Comparison of ENCODE assay signal across 11 cellular contexts in the genomic region with DNA sequence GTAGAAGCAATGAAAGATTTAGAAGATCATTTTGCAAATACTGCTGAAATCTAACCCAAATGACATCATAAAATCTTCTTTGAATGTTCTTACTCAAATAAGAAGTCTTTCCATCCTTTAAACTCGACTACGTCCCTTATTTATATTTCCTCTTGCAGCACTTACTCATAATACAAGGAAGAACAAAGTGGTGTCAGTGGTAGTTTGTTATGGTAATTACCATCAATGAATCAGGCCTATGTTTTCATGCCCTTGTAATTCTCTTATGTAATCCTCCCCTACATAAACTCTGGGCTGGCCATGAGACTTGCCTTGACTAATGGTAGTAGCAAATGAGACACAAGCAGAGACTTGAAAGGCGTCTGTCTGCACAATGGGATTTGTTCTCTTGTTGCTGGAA. TPM values are rescaled to one million over a fixed set of nuclear protein-coding genes. Genes with fewer than 3 reads are reported as not detected.
A peak's percentile ranks its signal among the peaks of the same experiment; 100 is the strongest.
DNase-seq lines count a peak whose midpoint lies in the region; ATAC-seq and TF ChIP-seq lines count a peak whose summit lies in the region.
"Had no signal": no experiment of that assay in that cellular context is flagged by ENCODE, and none has a peak within 500 bp of the region (broad histone marks: within the 10 kb centered on the region; RNA-seq: fewer than 3 reads in every experiment).

No MANE protein-coding gene starts in this region.

- H3K4ac ChIP-seq in trophoblast cell (ENCODE audit: low read depth, low read length), result no peak overlapping the region

- H3K23ac ChIP-seq in trophoblast cell (ENCODE audit: low read length), result no peak overlapping the region

- H2AK5ac ChIP-seq in trophoblast cell (ENCODE audit: low read length), result no peak overlapping the region

- TF ChIP-seq CTCF in astrocyte of the cerebellum (IDR thresholded peaks at IDR 0.05; ENCODE audit: low read depth, low read length, missing control alignments), result no peak

- H2BK120ac ChIP-seq in trophoblast cell (ENCODE audit: insufficient read depth, low read length, poor library complexity), result no peak overlapping the region

- peaks cover 0 to 6% of the 10 kb centered on the region in 2 experiments for H3K36me3 ChIP-seq in trophoblast cell (ENCODE audit: control insufficient read depth in 1 of 2, insufficient read depth in 2 of 2, low read length in 2 of 2)

- H4K91ac ChIP-seq in trophoblast cell (ENCODE audit: low read depth, low read length), result no peak overlapping the region

- in situ Hi-C loops in astrocyte of the cerebellum (cut with HindIII; ENCODE audit: low sequenced_read_pairs), result no loop called here

- no peak overlapping the region for H2BK12ac ChIP-seq in trophoblast cell (ENCODE audit: low read length)

- H3K4me1 ChIP-seq in trophoblast cell (ENCODE audit: control insufficient read depth in 1 of 2, insufficient read depth in 2 of 2, low read length in 2 of 2), result no peaks in the 10 kb centered on the region

- H3K27ac ChIP-seq in trophoblast cell (ENCODE audit: low read depth, low read length), result no peak overlapping the region
- H3K27ac ChIP-seq: 22Rv1 had no signal

- no peak overlapping the region for H3K4me3 ChIP-seq in astrocyte of the cerebellum (ENCODE audit: low read depth, low read length)
- no peak overlapping the region for H3K4me3 ChIP-seq in trophoblast cell (ENCODE audit: low read depth, low read length)

- DNase-seq in NCI-H748 (lab: John Stamatoyannopoulos, UW; ENCODE audit: unreplicated experiment) (peak; percentile 5), NCI-H748 treated with DMSO at 0.1 percent for 48 hours (lab: John Stamatoyannopoulos, UW) (no peak), NOMO-1 (lab: John Stamatoyannopoulos, UW; ENCODE audit: unreplicated experiment in 2 of 2) (peak; percentile 79 to 95), astrocyte of the cerebellum (ENCODE audit: low read depth) (peak; percentile 68), pons (ENCODE audit: low spot score) (peak; percentile 37), trophoblast cell (no peak)
- no peak for DNase-seq in stimulated activated CD8-positive, alpha-beta memory T cell treated with anti-CD3 and anti-CD28 coated beads, Interleukin-4, amount 100 ng/mL, for 48 hours
- DNase-seq: kidney glomerular epithelial cell, NCI-H2029 treated with DMSO at 0.1 percent for 48 hours had no signal

- H3K27me3 ChIP-seq in trophoblast cell (ENCODE audit: insufficient read depth, low read length), result no peaks in the 10 kb centered on the region

- no peak overlapping the region for H4K8ac ChIP-seq in trophoblast cell (ENCODE audit: low read depth, low read length)

- WGBS in trophoblast cell (ENCODE audit: extremely low coverage, insufficient coverage, insufficient read length), result 100% methylated on average over 2 of the region's 3 CpGs

- H2AFZ ChIP-seq in trophoblast cell (ENCODE audit: insufficient read depth, low read length, poor library complexity), result no peak overlapping the region

- H3K18ac ChIP-seq in trophoblast cell (ENCODE audit: low read length), result no peak overlapping the region

- no peak overlapping the region for H3K9ac ChIP-seq in trophoblast cell (ENCODE audit: low read length)

- peaks cover 2% of the 10 kb centered on the region for H3K9me3 ChIP-seq in trophoblast cell (ENCODE audit: insufficient read depth, low read depth, low read length)

- no peaks in the 10 kb centered on the region for H3K79me1 ChIP-seq in trophoblast cell (ENCODE audit: low read length)

- ATAC-seq in GM21619 (IDR thresholded peaks at IDR 0.05; ENCODE audit: unreplicated experiment), result no peak

- peaks cover 2% of the 10 kb centered on the region for H3K79me2 ChIP-seq in trophoblast cell (ENCODE audit: control insufficient read depth, insufficient read depth, low read length, poor library complexity)

- H3K4me2 ChIP-seq in trophoblast cell (ENCODE audit: low read length), result no peak overlapping the region

- H4K12ac ChIP-seq in trophoblast cell (ENCODE audit: low read depth, low read length), result no peak overlapping the region

- H2BK5ac ChIP-seq in trophoblast cell (ENCODE audit: low read depth, low read length, poor library complexity), result no peak overlapping the region

- no peak overlapping the region for H3K14ac ChIP-seq in trophoblast cell (ENCODE audit: low read length)

RNA-seq across cellular contexts. Expression of a gene that starts 17.0 kb away (rescaled TPM):
- 24.8 and 27.6 TPM in 2 replicates for polyA plus RNA-seq in trophoblast cell (2013)

Comparison
In these comparisons a context has a peak if more than half of its experiments do, and no peak if none do; other contexts are left out.
1. DNase-seq: peak in NCI-H748 (single experiment), NOMO-1 (2 of 2), astrocyte of the cerebellum (single experiment) and pons (single experiment); none in NCI-H748 treated with DMSO at 0.1 percent for 48 hours (single experiment), trophoblast cell (0 of 2) and stimulated activated CD8-positive, alpha-beta memory T cell treated with anti-CD3 and anti-CD28 coated beads, Interleukin-4, amount 100 ng/mL, for 48 hours (single experiment).